1 cellular context compared by ENCODE assay signal in the genomic region with DNA sequence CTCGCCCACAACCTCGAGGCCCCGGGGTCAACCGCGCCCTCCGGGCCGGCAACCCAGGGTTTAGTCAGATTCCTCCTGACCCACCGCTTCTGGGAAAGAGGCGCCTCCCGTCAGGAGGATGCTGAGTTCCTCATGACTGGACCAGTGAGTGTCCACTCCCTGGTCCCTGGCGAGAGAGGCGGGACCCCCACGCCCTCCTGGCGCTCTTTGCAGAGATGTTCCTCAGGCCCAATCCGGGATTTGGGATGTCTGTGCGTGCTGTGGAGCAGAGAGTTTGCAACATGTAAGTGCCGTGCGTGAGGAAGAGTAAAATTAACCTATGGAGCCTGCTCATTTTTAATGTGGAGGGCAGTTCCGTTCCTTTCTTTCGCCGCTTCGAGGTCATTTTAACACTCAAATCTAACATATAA.
TF ChIP-seq lines count a peak whose summit lies in the region.

No MANE protein-coding gene starts in this region.

TF ChIP-seq in HepG2, 621 proteins besides CTCF, POLR2A, EP300 and RAD21 (continued from another document):
- TF ChIP-seq ZNF577 (CRISPR knock-in tag; IDR thresholded peaks at IDR 0.05; ENCODE audit: borderline replicate concordance, low read depth) (no peak), ELF4 (CRISPR knock-in tag; IDR thresholded peaks at IDR 0.05; ENCODE audit: borderline replicate concordance) (peak; percentile 72; the same call in 1 of the 2 replicates), ZNF878 (CRISPR knock-in tag; IDR thresholded peaks at IDR 0.05) (0 out of 2 replicates have a peak, but pooled peaks have one; percentile 13), ZNF121 (CRISPR knock-in tag; IDR thresholded peaks at IDR 0.05) (0 out of 2 replicates have a peak, but pooled peaks have one; percentile 4), RNF219 (CRISPR knock-in tag; IDR thresholded peaks at IDR 0.05) (0 out of 2 replicates have a peak, but pooled peaks have one; percentile 11), EED (CRISPR knock-in tag; IDR thresholded peaks at IDR 0.05) (peak; percentile 79), NRL (CRISPR knock-in tag; IDR thresholded peaks at IDR 0.05; ENCODE audit: borderline replicate concordance) (peak; percentile 4; the same call in 1 of the 2 replicates), ZNF709 (CRISPR knock-in tag; IDR thresholded peaks at IDR 0.05) (peak; percentile 4; the same call in 1 of the 2 replicates), STAT5B (CRISPR knock-in tag; IDR thresholded peaks at IDR 0.05) (no peak), REL (CRISPR knock-in tag; conservative IDR thresholded peaks at IDR 0.05) (0 out of 2 replicates have a peak, but pooled peaks have one; percentile 15), ZNF34 (CRISPR knock-in tag; IDR thresholded peaks at IDR 0.05; ENCODE audit: borderline replicate concordance) (0 out of 2 replicates have a peak, but pooled peaks have one; percentile 6), ASH2L (IDR thresholded peaks at IDR 0.05; ENCODE audit: insufficient read length, low read depth, low read length) (peak; percentile 45), ZSCAN30 (CRISPR knock-in tag; IDR thresholded peaks at IDR 0.05) (0 out of 2 replicates have a peak, but pooled peaks have one; percentile 0), YEATS2 (CRISPR knock-in tag; IDR thresholded peaks at IDR 0.05; ENCODE audit: borderline replicate concordance) (no peak), RNF2 (conservative IDR thresholded peaks at IDR 0.05; ENCODE audit: low read depth) (no peak), HOXA7 (CRISPR knock-in tag; IDR thresholded peaks at IDR 0.05) (no peak), ZNF766 (CRISPR knock-in tag; IDR thresholded peaks at IDR 0.05; ENCODE audit: borderline replicate concordance) (no peak), DDIT3 (CRISPR knock-in tag; IDR thresholded peaks at IDR 0.05) (no peak), EZH2 (conservative IDR thresholded peaks at IDR 0.05; ENCODE audit: low read depth, low read length) (no peak), MIER2 (CRISPR knock-in tag; IDR thresholded peaks at IDR 0.05) (no peak), SATB2 (CRISPR knock-in tag; IDR thresholded peaks at IDR 0.05) (0 out of 2 replicates have a peak, but pooled peaks have one; percentile 56), MTF1 (CRISPR knock-in tag; IDR thresholded peaks at IDR 0.05) (0 out of 2 replicates have a peak, but pooled peaks have one; percentile 1), ZBTB42 (CRISPR knock-in tag; IDR thresholded peaks at IDR 0.05) (no peak), MAFF (IDR thresholded peaks at IDR 0.05; ENCODE audit: low read depth, low read length) (no peak), RXRA (CRISPR knock-in tag; IDR thresholded peaks at IDR 0.05) (peak; percentile 3; the same call in 1 of the 2 replicates), ZNF788 (CRISPR knock-in tag; IDR thresholded peaks at IDR 0.05; ENCODE audit: borderline replicate concordance) (peak; percentile 20; the same call in 1 of the 2 replicates), ZNF441 (CRISPR knock-in tag; IDR thresholded peaks at IDR 0.05; ENCODE audit: borderline replicate concordance) (0 out of 2 replicates have a peak, but pooled peaks have one; percentile 1)
- TF ChIP-seq, protein P1, sequence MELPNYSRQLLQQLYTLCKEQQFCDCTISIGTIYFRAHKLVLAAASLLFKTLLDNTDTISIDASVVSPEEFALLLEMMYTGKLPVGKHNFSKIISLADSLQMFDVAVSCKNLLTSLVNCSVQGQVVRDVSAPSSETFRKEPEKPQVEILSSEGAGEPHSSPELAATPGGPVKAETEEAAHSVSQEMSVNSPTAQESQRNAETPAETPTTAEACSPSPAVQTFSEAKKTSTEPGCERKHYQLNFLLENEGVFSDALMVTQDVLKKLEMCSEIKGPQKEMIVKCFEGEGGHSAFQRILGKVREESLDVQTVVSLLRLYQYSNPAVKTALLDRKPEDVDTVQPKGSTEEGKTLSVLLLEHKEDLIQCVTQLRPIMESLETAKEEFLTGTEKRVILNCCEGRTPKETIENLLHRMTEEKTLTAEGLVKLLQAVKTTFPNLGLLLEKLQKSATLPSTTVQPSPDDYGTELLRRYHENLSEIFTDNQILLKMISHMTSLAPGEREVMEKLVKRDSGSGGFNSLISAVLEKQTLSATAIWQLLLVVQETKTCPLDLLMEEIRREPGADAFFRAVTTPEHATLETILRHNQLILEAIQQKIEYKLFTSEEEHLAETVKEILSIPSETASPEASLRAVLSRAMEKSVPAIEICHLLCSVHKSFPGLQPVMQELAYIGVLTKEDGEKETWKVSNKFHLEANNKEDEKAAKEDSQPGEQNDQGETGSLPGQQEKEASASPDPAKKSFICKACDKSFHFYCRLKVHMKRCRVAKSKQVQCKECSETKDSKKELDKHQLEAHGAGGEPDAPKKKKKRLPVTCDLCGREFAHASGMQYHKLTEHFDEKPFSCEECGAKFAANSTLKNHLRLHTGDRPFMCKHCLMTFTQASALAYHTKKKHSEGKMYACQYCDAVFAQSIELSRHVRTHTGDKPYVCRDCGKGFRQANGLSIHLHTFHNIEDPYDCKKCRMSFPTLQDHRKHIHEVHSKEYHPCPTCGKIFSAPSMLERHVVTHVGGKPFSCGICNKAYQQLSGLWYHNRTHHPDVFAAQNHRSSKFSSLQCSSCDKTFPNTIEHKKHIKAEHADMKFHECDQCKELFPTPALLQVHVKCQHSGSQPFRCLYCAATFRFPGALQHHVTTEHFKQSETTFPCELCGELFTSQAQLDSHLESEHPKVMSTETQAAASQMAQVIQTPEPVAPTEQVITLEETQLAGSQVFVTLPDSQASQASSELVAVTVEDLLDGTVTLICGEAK (IDR thresholded peaks at IDR 0.05) = no peak
- TF ChIP-seq, protein P1 (CRISPR knock-in tag; IDR thresholded peaks at IDR 0.05) = peak; percentile 18; the same call in 1 of the 2 replicates
- TF ChIP-seq, protein P2, sequence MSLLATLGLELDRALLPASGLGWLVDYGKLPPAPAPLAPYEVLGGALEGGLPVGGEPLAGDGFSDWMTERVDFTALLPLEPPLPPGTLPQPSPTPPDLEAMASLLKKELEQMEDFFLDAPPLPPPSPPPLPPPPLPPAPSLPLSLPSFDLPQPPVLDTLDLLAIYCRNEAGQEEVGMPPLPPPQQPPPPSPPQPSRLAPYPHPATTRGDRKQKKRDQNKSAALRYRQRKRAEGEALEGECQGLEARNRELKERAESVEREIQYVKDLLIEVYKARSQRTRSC (CRISPR knock-in tag; IDR thresholded peaks at IDR 0.05; ENCODE audit: low read depth) = 0 out of 2 replicates have a peak, but pooled peaks have one; percentile 15
